In the genomic region with DNA sequence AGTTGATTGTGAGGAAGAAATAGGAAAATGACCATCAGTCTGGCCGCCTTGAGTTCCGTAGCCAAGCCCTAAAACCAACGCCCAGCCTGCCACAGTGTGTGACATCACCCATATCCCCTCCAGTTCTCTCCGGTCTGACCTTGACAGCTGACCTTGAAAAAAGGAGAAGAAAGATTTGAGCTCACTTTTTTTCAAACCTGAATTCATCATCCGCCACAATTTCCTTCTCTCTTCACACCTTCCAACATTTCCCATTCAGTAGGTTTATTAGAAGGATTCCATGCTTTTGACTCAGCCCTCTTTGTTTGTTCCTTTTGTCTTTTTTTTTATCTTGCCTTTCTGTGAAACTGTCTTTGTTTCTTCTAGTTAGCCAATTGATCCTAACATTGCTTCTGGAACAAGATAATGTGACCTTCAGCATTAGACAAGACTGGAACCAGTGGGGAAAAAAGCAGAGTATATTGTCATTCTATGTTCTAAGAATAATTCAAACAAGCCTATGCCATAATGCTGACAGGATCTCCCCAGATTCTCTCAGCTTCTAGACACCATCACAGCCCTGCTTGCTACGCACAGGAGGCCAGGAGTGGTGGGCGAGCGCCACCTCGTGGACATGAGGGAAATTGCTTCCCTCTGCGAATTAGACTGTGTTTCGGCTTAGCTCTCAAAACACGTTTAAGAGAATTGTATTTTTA, we compare ENCODE assay signal across 8 cellular contexts.
DNase-seq lines count a peak whose midpoint lies in the region; ATAC-seq and TF ChIP-seq lines count a peak whose summit lies in the region.

No MANE protein-coding gene starts in this region.

- H3K4me1 ChIP-seq in Loucy (ENCODE audit: insufficient read depth, low read length, poor library complexity, severe bottlenecking): no peaks in the 10 kb centered on the region
- H3K4me1 ChIP-seq in SJCRH30: peaks cover 18% of the 10 kb centered on the region
- H3K4me1 ChIP-seq in adipocyte (ENCODE audit: control insufficient read depth, insufficient read depth, low read length): peaks cover 6% of the 10 kb centered on the region
- peaks cover 0 to 35% (median 14%) of the 10 kb centered on the region in 9 donors for H3K4me1 ChIP-seq in heart right ventricle
- H3K4me1 ChIP-seq in psoas muscle: no peaks in the 10 kb centered on the region

- intact Hi-C loops in heart right ventricle (cut with DNase I) (loop anchor here in 9 of 10 donors (1.0 to 10.0 kb wide), 13 partner anchors 249 to 1029 kb away; no protein-coding TSS in a partner anchor), psoas muscle (cut with DNase I) (loop anchor here (1.0 to 5.0 kb wide), 2 partner anchors 314 to 1022 kb away; no protein-coding TSS in a partner anchor)

- H3K27me3 ChIP-seq in Loucy (ENCODE audit: insufficient read depth, low read length, poor library complexity, severe bottlenecking) (no peaks in the 10 kb centered on the region), SJCRH30 (no peaks in the 10 kb centered on the region), adipocyte (replicated peaks; ENCODE audit: control insufficient read depth, insufficient read depth, low read length) (peaks cover 48% of the 10 kb centered on the region), heart right ventricle (peaks cover 0 to 6% (median 0%) of the 10 kb centered on the region in 7 donors), psoas muscle (ENCODE audit: insufficient read depth in 3 of 3, low read length in 2 of 3) (peaks cover 0 to 10% (median 0%) of the 10 kb centered on the region in 3 donors)

- POLR2A ChIA-PET in HEK293T (lab: Yijun Ruan, JAX): no interaction called here

- 23 to 24% methylated on average over 12 of the region's 12 CpGs for WGBS in heart right ventricle, 2 donors
- WGBS in psoas muscle, 3 donors: 13 to 18% (median 15%) methylated on average over 12 of the region's 12 CpGs

- H3K27ac ChIP-seq in SJCRH30 (no peak overlapping the region), heart right ventricle (no peak overlapping the region), psoas muscle (no peak overlapping the region)

- no peak overlapping the region for H3K4me2 ChIP-seq in Loucy (ENCODE audit: low read depth, low read length, poor library complexity, severe bottlenecking)

- no peaks in the 10 kb centered on the region for H3K9me2 ChIP-seq in Loucy (replicated peaks; ENCODE audit: low read depth, low read length)

- no peaks in the 10 kb centered on the region for H4K20me1 ChIP-seq in Loucy (ENCODE audit: insufficient read depth, low read length, poor library complexity, severe bottlenecking)

- H3K9ac ChIP-seq in Loucy (ENCODE audit: low read depth, low read length, poor library complexity, severe bottlenecking): no peak overlapping the region
- no peak overlapping the region for H3K9ac ChIP-seq in adipocyte (ENCODE audit: low read length)

- no peaks in the 10 kb centered on the region for H3K79me2 ChIP-seq in Loucy (ENCODE audit: insufficient read depth, low read length)

- H2AFZ ChIP-seq in Loucy (ENCODE audit: low read length): no peak overlapping the region

- H3K36me3 ChIP-seq in Loucy (ENCODE audit: insufficient read depth, low read length) (no peaks in the 10 kb centered on the region), SJCRH30 (no peaks in the 10 kb centered on the region), adipocyte (ENCODE audit: control insufficient read depth, insufficient read depth, low read length, severe bottlenecking) (no peaks in the 10 kb centered on the region), heart right ventricle (no peaks in the 10 kb centered on the region), psoas muscle (ENCODE audit: insufficient read depth in 1 of 2, low read depth in 1 of 2) (no peaks in the 10 kb centered on the region)

- H3K4me3 ChIP-seq in Loucy (ENCODE audit: low read length, poor library complexity, severe bottlenecking) (no peak overlapping the region), SJCRH30 (no peak overlapping the region), adipocyte (ENCODE audit: low read length) (no peak overlapping the region), heart right ventricle (no peak overlapping the region), psoas muscle (no peak overlapping the region)

- peak; percentile 71 to 89 (median 78) for ATAC-seq in heart right ventricle
- ATAC-seq in psoas muscle: peak; percentile 67 to 84 (median 73)

- CTCF ChIA-PET in HEK293T (lab: Yijun Ruan, JAX): interaction anchor here (0.5 to 1.7 kb wide), 12 partner anchors 9 to 1474 kb away, joined by 3 to 10 read pairs (median 3); no protein-coding TSS in a partner anchor

- peak; percentile 100 for TF ChIP-seq CTCF in Loucy (conservative IDR thresholded peaks at IDR 0.05; ENCODE audit: low read length)
- peak; percentile 94 to 100 (median 97) for TF ChIP-seq CTCF in heart right ventricle (IDR thresholded peaks at IDR 0.05)
- peak; percentile 97 for TF ChIP-seq CTCF in psoas muscle (IDR thresholded peaks at IDR 0.05)

- H3K9me3 ChIP-seq in Loucy (ENCODE audit: insufficient read depth, low read depth, low read length) (no peaks in the 10 kb centered on the region), SJCRH30 (replicated peaks) (no peaks in the 10 kb centered on the region), adipocyte (ENCODE audit: control insufficient read depth, low read length) (no peaks in the 10 kb centered on the region), heart right ventricle (no peaks in the 10 kb centered on the region), psoas muscle (no peaks in the 10 kb centered on the region)

- peak; percentile 27 for DNase-seq in NK-92 treated with Interleukin-12 subunit alpha and Interleukin-12 subunit beta, amount 100 ng/mL, for 24 hours (lab: John Stamatoyannopoulos, UW)
- no peak for DNase-seq in NK-92 (lab: John Stamatoyannopoulos, UW; ENCODE audit: unreplicated experiment)
- DNase-seq in HEK293T (ENCODE audit: extremely low spot score): peak; percentile 64
- DNase-seq in SJCRH30: peak; percentile 41 to 75
- peak; percentile 81 for DNase-seq in adipocyte (ENCODE audit: low read depth)
- peak; percentile 39 to 53 for DNase-seq in heart right ventricle
- peak; percentile 41 to 66 for DNase-seq in psoas muscle

- no peaks in the 10 kb centered on the region for H3F3A ChIP-seq in Loucy (ENCODE audit: low read depth)

TF ChIP-seq in HEK293T, 16 proteins besides CTCF, POLR2A, EP300 and RAD21:
- TF ChIP-seq FOXA1 (IDR thresholded peaks at IDR 0.05) (no peak), BHLHE40 (IDR thresholded peaks at IDR 0.05; ENCODE audit: borderline replicate concordance) (no peak), NFRKB (IDR thresholded peaks at IDR 0.05) (no peak)
- TF ChIP-seq, protein P1, sequence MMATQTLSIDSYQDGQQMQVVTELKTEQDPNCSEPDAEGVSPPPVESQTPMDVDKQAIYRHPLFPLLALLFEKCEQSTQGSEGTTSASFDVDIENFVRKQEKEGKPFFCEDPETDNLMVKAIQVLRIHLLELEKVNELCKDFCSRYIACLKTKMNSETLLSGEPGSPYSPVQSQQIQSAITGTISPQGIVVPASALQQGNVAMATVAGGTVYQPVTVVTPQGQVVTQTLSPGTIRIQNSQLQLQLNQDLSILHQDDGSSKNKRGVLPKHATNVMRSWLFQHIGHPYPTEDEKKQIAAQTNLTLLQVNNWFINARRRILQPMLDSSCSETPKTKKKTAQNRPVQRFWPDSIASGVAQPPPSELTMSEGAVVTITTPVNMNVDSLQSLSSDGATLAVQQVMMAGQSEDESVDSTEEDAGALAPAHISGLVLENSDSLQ (IDR thresholded peaks at IDR 0.05): no peak
TF ChIP-seq in HEK293T: peak in this region for 0.
